Comparison of ENCODE assay signal across 12 cellular contexts in genomic region chr1:178946416-178946815, GRCh38.
"Had no signal": no experiment of that assay in that cellular context is flagged by ENCODE, and none has a peak within 500 bp of the region (broad histone marks: within the 10 kb centered on the region; RNA-seq: fewer than 3 reads in every experiment).

No MANE protein-coding gene starts in this region.

- H3K4me3 Mint-ChIP-seq: activated naive CD8-positive, alpha-beta T cell treated with anti-CD3 and anti-CD28 coated beads for 36 hours; T-helper 17 cell had no signal

- DNase-seq: activated CD4-positive, CD25-positive, alpha-beta regulatory T cell; activated gamma-delta T cell treated with Interleukin-2 at 50 U/mL for 16 hours; activated naive CD8-positive, alpha-beta T cell treated with anti-CD3 and anti-CD28 coated beads for 36 hours; activated T-cell treated with anti-CD3 and anti-CD28 coated beads, Interleukin-2, amount 50 U/mL, for 48 hours; foreskin melanocyte; left ventricle myocardium superior; nucleus accumbens; stimulated activated CD4-positive, alpha-beta T cell treated with anti-CD3 and anti-CD28 coated beads, Interleukin-4, amount 100 ng/mL, for 1 hour; stimulated activated CD8-positive, alpha-beta memory T cell treated with anti-CD3 and anti-CD28 coated beads, Interleukin-4, amount 100 ng/mL, for 48 hours; stimulated activated naive CD8-positive, alpha-beta T cell treated with anti-CD3 and anti-CD28 coated beads, Interleukin-15, Interleukin-2, amounts not matched to agents 100 U/mL and 50 U/mL, for 24 hours; T-helper 17 cell; testis had no signal

- H3K27ac ChIP-seq: testis had no signal

- H3K27me3 ChIP-seq: testis had no signal

- H3K9me3 ChIP-seq: testis had no signal

- H3K4me3 ChIP-seq: testis had no signal

- H3K36me3 Mint-ChIP-seq: activated naive CD8-positive, alpha-beta T cell treated with anti-CD3 and anti-CD28 coated beads for 36 hours had no signal

- H3K9me3 Mint-ChIP-seq: activated naive CD8-positive, alpha-beta T cell treated with anti-CD3 and anti-CD28 coated beads for 36 hours had no signal

- H3K27ac Mint-ChIP-seq: activated naive CD8-positive, alpha-beta T cell treated with anti-CD3 and anti-CD28 coated beads for 36 hours; T-helper 17 cell had no signal
